9 cellular contexts compared by ENCODE assay signal in genomic region chrX:110318664-110318968, GRCh38. TPM values are rescaled to one million over a fixed set of nuclear protein-coding genes. Genes with fewer than 3 reads are reported as not detected.
A peak's percentile ranks its signal among the peaks of the same experiment; 100 is the strongest.
DNase-seq lines count a peak whose midpoint lies in the region; ATAC-seq and TF ChIP-seq lines count a peak whose summit lies in the region.
"Had no signal": no experiment of that assay in that cellular context is flagged by ENCODE, and none has a peak within 500 bp of the region (broad histone marks: within the 10 kb centered on the region; RNA-seq: fewer than 3 reads in every experiment).

No MANE protein-coding gene starts in this region.

- peak overlapping the region; percentile 95 to 97 for H3K27ac Mint-ChIP-seq in T-cell

- H3K4me1 Mint-ChIP-seq in T-cell, result peaks cover 12 to 34% (median 23%) of the 10 kb centered on the region in 3 donors

- H3K36me3 ChIP-seq in spleen, result no peaks in the 10 kb centered on the region

- DNase-seq in GM12865 (ENCODE audit: low read depth), result no peak
- DNase-seq in T-cell, result no peak
- peak; percentile 3 for DNase-seq in foreskin melanocyte
- DNase-seq in spleen, result no peak
- no peak for DNase-seq in activated gamma-delta T cell treated with Interleukin-2 at 50 U/mL for 16 hours
- DNase-seq in stimulated activated naive CD4-positive, alpha-beta T cell treated with Interleukin-2 at 50 U/mL for 16 hours (lab: John Stamatoyannopoulos, UW), result no peak

- peaks cover 0 to 37% (median 7%) of the 10 kb centered on the region in 6 donors for H3K4me1 ChIP-seq in spleen

- H3K27me3 ChIP-seq in spleen (replicated peaks in 1 of 7), result peaks cover 0 to 7% (median 0%) of the 10 kb centered on the region in 7 donors

- H3K4me3 ChIP-seq in GM12865 (ENCODE audit: low read depth, low read length) (peak overlapping the region; percentile 70), spleen (peak overlapping the region in 7 of 8 donors; percentile 30 to 83 (median 60))

- ATAC-seq in HG02678 (IDR thresholded peaks at IDR 0.05; ENCODE audit: unreplicated experiment) (peak; percentile 26), T-cell (replicated peaks in 1 of 4) (peak in 1 of 4 experiments; percentile 52), HG03469 (IDR thresholded peaks at IDR 0.05; ENCODE audit: unreplicated experiment) (no peak)

- H3K27ac ChIP-seq in spleen, result peak overlapping the region; percentile 8 to 92 (median 90)

- 7 to 33% (median 14%) methylated on average over 4 of the region's 4 CpGs for WGBS in spleen, 5 donors

- POLR2A ChIA-PET in T-cell (lab: Charles Lee), result interaction anchor here in 1 of 2 donors (1.1 kb wide), 2 partner anchors 50 to 89 kb away, joined by 3 read pairs; no protein-coding TSS in a partner anchor

- no peak for TF ChIP-seq POLR2A in spleen (IDR thresholded peaks at IDR 0.05)

- H3K4me3 Mint-ChIP-seq in T-cell, result peak overlapping the region; percentile 88 to 91 (median 89)

- no peaks in the 10 kb centered on the region for H3K9me3 ChIP-seq in spleen

- no peak for TF ChIP-seq CTCF in GM12865 (IDR thresholded peaks at IDR 0.05; ENCODE audit: insufficient read depth, low read depth, low read length, missing control alignments)
- TF ChIP-seq CTCF in spleen (IDR thresholded peaks at IDR 0.05 in 8 of 11, conservative IDR thresholded peaks at IDR 0.05 in 3 of 11), result no peak

- CTCF ChIA-PET in T-cell (lab: Charles Lee), result interaction anchor here in 1 of 2 donors (0.9 to 1.0 kb wide), 2 partner anchors 59 to 172 kb away, joined by 3 to 4 read pairs; no protein-coding TSS in a partner anchor

- peaks cover 0 to 3% of the 10 kb centered on the region in 2 donors for H3K27me3 Mint-ChIP-seq in T-cell

- no peaks in the 10 kb centered on the region for H3K36me3 Mint-ChIP-seq in T-cell

- no peaks in the 10 kb centered on the region for H3K9me3 Mint-ChIP-seq in T-cell

- intact Hi-C loops in spleen (cut with DNase I; ENCODE audit: low total_unique reads), result no loop called here

RNA-seq across cellular contexts. Expression of gene AMMECR1, which starts 0.7 kb away (rescaled TPM):
- total RNA-seq in T-cell (10 to 100 TPM; 11.7 to 17.4 (median 12.6) TPM), spleen (10 to 100 TPM in 5 of 7 donors, 1 to 10 TPM in 2; 7.0 to 15.6 (median 11.2) TPM)
- 1 to 10 TPM; 1.7 to 3.2 (median 3.0) TPM for polyA plus RNA-seq in spleen

RNA-seq across cellular contexts. Expression of gene RTL9, which starts 40.0 kb away (rescaled TPM):
- total RNA-seq in T-cell, result not detected
- not detected for total RNA-seq in spleen
- not detected for polyA plus RNA-seq in spleen
- total RNA-seq: activated CD8-positive, alpha-beta memory T cell treated with anti-CD3 and anti-CD28 coated beads for 36 hours had no signal
